1 cellular context compared by ENCODE assay signal in the genomic region with DNA sequence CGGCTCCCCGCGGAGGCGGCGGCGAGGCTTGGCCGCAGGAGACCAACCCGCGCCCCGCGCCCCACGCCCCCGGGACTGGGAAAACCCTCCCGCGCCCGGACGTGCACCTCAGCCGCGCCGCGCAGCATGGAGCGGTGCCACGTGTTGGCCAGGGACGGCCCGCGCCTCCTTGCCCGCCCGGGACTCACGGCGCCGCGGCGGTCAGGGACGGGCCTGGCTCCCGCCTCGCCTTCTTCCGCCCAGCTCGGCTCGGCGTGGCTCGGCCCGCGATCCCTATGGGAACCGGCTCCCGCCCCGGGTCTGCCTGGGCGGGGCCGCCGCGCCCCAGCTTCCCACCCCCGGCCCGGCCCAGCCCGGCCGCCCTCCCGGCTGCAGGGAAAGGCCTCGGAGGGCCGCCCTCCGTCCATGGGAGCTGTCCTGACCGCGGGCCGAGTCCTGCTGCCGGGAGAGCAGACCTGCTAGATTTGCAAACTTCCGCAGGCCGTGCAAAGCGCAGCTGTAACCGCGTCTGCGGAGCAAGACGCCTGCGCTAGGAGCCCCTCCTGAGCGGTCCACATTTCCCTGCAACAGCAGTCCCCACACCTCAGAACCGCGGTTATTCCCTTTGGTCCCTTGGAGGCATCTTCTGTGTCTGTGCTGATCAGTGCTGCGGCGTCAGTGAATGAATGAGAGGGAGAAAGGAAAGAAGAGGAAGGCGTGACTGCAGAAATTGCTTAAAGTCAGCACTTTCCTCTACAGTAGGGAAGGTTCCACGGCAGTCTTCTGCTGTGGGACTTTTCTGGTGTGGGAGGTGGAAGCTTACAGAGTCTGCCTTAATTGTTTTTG.
TF ChIP-seq lines count a peak whose summit lies in the region.

Gene CDKL1 (minus strand): TSS at position 246 of the 825 bp plus-strand sequence. CDS start 1,013 bp downstream, outside the sequence.

TF ChIP-seq in HepG2, 621 proteins besides CTCF, POLR2A, EP300 and RAD21 (continued from another document and continues in another):
- TF ChIP-seq, protein P1, sequence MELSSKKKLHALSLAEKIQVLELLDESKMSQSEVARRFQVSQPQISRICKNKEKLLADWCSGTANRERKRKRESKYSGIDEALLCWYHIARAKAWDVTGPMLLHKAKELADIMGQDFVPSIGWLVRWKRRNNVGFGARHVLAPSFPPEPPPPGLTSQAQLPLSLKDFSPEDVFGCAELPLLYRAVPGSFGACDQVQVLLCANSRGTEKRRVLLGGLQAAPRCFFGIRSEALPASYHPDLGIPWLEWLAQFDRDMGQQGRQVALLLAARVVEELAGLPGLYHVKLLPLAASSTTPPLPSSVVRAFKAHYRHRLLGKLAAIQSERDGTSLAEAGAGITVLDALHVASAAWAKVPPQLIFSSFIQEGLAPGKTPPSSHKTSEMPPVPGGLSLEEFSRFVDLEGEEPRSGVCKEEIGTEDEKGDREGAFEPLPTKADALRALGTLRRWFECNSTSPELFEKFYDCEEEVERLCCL (CRISPR knock-in tag; IDR thresholded peaks at IDR 0.05; ENCODE audit: borderline replicate concordance), result no peak
- TF ChIP-seq ARHGAP35 (CRISPR knock-in tag; IDR thresholded peaks at IDR 0.05; ENCODE audit: borderline replicate concordance) (no peak), ZZZ3 (CRISPR knock-in tag; IDR thresholded peaks at IDR 0.05; ENCODE audit: borderline replicate concordance) (no peak), ZNF432 (CRISPR knock-in tag; IDR thresholded peaks at IDR 0.05; ENCODE audit: borderline replicate concordance) (no peak), ZFP36 (IDR thresholded peaks at IDR 0.05; ENCODE audit: borderline replicate concordance, low read depth, low read length, partially characterized antibody) (no peak), ZNF225 (CRISPR knock-in tag; IDR thresholded peaks at IDR 0.05) (no peak), ETS1 (CRISPR knock-in tag; IDR thresholded peaks at IDR 0.05) (0 out of 2 replicates have a peak, but pooled peaks have one; percentile 47), E2F2 (CRISPR knock-in tag; IDR thresholded peaks at IDR 0.05; ENCODE audit: borderline replicate concordance) (no peak), DNMT3B (CRISPR knock-in tag; conservative IDR thresholded peaks at IDR 0.05) (no peak), ZNF562 (CRISPR knock-in tag; IDR thresholded peaks at IDR 0.05; ENCODE audit: borderline replicate concordance) (no peak), ZFP62 (CRISPR knock-in tag; IDR thresholded peaks at IDR 0.05) (no peak), NKX3-1 (CRISPR knock-in tag; IDR thresholded peaks at IDR 0.05) (peak; percentile 84; the same call in 1 of the 2 replicates), ZNF430 (CRISPR knock-in tag; IDR thresholded peaks at IDR 0.05) (peak; percentile 66), ZBTB2 (CRISPR knock-in tag; IDR thresholded peaks at IDR 0.05; ENCODE audit: low read depth) (no peak; the same call in 1 of the 2 replicates), TAF15 (IDR thresholded peaks at IDR 0.05; ENCODE audit: low read depth, low read length, poor library complexity, severe bottlenecking) (no peak), ZNF552 (CRISPR knock-in tag; IDR thresholded peaks at IDR 0.05; ENCODE audit: borderline replicate concordance) (no peak; the same call in 1 of the 2 replicates), ATRX (CRISPR knock-in tag; IDR thresholded peaks at IDR 0.05; ENCODE audit: borderline replicate concordance) (no peak), HIVEP1 (CRISPR knock-in tag; IDR thresholded peaks at IDR 0.05) (no peak), ZMYM2 (CRISPR knock-in tag; IDR thresholded peaks at IDR 0.05) (no peak), ZNF441 (CRISPR knock-in tag; IDR thresholded peaks at IDR 0.05; ENCODE audit: borderline replicate concordance) (no peak), TBX2 (CRISPR knock-in tag; IDR thresholded peaks at IDR 0.05; ENCODE audit: borderline replicate concordance) (no peak), GABPB1 (CRISPR knock-in tag; IDR thresholded peaks at IDR 0.05) (peak; percentile 68; the same call in 1 of the 2 replicates), NFE2L1 (CRISPR knock-in tag; IDR thresholded peaks at IDR 0.05; ENCODE audit: borderline replicate concordance) (no peak), MED1 (CRISPR knock-in tag; IDR thresholded peaks at IDR 0.05) (peak; percentile 38; the same call in 1 of the 2 replicates), ZNF367 (CRISPR knock-in tag; IDR thresholded peaks at IDR 0.05; ENCODE audit: borderline replicate concordance) (peak; percentile 75; the same call in 1 of the 2 replicates), KDM6A (CRISPR knock-in tag; IDR thresholded peaks at IDR 0.05; ENCODE audit: low read depth) (no peak), HNRNPK (IDR thresholded peaks at IDR 0.05; ENCODE audit: low read depth, low read length, poor library complexity, severe bottlenecking) (no peak), AKAP8 (CRISPR knock-in tag; IDR thresholded peaks at IDR 0.05) (peak; percentile 48; the same call in 1 of the 2 replicates), ZNF318 (CRISPR knock-in tag; IDR thresholded peaks at IDR 0.05) (no peak), SRF (IDR thresholded peaks at IDR 0.05; ENCODE audit: low read depth, low read length) (no peak), ZFP36L1 (CRISPR knock-in tag; IDR thresholded peaks at IDR 0.05) (no peak), CAMTA2 (CRISPR knock-in tag; IDR thresholded peaks at IDR 0.05; ENCODE audit: borderline replicate concordance) (no peak), CREB1 (IDR thresholded peaks at IDR 0.05) (no peak), CREB1 (CRISPR knock-in tag; IDR thresholded peaks at IDR 0.05) (no peak), REL (CRISPR knock-in tag; conservative IDR thresholded peaks at IDR 0.05) (no peak), ETV5 (CRISPR knock-in tag; IDR thresholded peaks at IDR 0.05; ENCODE audit: borderline replicate concordance) (peak; percentile 42; the same call in 1 of the 2 replicates), ZNF780A (CRISPR knock-in tag; IDR thresholded peaks at IDR 0.05) (no peak), CCAR2 (optimal IDR thresholded peaks at IDR 0.05; ENCODE audit: low read depth, low read length) (no peak), ZNF263 (CRISPR knock-in tag; IDR thresholded peaks at IDR 0.05) (peak; percentile 68), SP4 (CRISPR knock-in tag; IDR thresholded peaks at IDR 0.05) (peak; percentile 48; the same call in 1 of the 2 replicates), MEIS1 (CRISPR knock-in tag; IDR thresholded peaks at IDR 0.05; ENCODE audit: borderline replicate concordance) (no peak), ZNF704 (CRISPR knock-in tag; IDR thresholded peaks at IDR 0.05; ENCODE audit: borderline replicate concordance) (peak; percentile 47; the same call in 1 of the 2 replicates), NBN (conservative IDR thresholded peaks at IDR 0.05) (no peak)
- TF ChIP-seq, protein P2, sequence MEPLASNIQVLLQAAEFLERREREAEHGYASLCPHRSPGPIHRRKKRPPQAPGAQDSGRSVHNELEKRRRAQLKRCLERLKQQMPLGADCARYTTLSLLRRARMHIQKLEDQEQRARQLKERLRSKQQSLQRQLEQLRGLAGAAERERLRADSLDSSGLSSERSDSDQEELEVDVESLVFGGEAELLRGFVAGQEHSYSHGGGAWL (CRISPR knock-in tag; IDR thresholded peaks at IDR 0.05), result no peak
- TF ChIP-seq, protein P3, sequence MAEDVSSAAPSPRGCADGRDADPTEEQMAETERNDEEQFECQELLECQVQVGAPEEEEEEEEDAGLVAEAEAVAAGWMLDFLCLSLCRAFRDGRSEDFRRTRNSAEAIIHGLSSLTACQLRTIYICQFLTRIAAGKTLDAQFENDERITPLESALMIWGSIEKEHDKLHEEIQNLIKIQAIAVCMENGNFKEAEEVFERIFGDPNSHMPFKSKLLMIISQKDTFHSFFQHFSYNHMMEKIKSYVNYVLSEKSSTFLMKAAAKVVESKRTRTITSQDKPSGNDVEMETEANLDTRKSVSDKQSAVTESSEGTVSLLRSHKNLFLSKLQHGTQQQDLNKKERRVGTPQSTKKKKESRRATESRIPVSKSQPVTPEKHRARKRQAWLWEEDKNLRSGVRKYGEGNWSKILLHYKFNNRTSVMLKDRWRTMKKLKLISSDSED (CRISPR knock-in tag; IDR thresholded peaks at IDR 0.05), result no peak
